ENCODE assay signal across 12 cellular contexts in the genomic region with DNA sequence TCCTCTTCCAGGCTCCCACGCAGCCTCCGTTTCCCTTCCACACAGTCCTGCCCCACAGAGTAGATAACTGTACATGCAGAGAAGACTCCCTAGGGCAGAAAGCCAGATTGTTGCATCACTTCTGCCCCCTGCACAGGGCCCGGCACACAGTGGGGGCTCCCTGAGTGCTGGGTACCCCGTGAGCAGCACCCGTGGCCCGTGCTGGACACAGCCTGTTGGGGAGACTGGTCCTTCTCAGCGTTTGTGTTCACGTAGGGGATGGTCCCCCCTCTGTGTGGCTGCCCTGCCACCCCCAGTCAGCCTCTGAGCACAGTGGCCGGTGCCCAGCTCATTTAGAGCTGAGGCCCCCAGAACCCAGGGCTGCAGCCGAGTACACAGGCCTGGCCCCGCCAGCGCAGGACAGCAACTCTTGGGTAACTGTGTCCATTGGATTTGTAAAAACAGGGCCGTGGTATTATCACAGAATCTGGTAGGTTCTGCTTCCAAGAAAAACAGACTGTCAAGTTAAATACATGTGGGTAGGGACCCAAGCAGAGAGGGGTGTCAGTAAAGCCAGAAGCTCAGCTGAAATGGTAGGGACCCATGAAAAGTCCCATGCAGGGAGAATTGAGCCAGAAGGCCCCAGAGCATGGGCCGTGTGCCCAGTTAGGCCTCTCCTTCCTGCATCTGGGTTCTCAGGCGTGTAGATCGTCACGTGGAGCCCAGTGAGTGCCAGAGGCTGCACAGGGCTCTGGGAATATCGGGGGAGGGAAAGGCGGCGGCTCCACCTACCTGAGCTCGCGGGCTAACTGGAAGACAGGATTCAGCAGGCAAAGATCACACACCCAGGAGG.
DNase-seq lines count a peak whose midpoint lies in the region; ATAC-seq, FAIRE-seq and TF ChIP-seq lines count a peak whose summit lies in the region.
"Had no signal": no experiment of that assay in that cellular context is flagged by ENCODE, and none has a peak within 500 bp of the region (broad histone marks: within the 10 kb centered on the region; RNA-seq: fewer than 3 reads in every experiment).

No MANE protein-coding gene starts in this region.

- no peak for DNase-seq in RWPE2 (ENCODE audit: low spot score)
- DNase-seq in foreskin keratinocyte: peak; percentile 75 to 84
- no peak for DNase-seq in omental fat pad (ENCODE audit: low spot score)
- no peak for DNase-seq in SJCRH30
- no peak for DNase-seq in NCI-H524 treated with DMSO at 0.1 percent for 48 hours (lab: John Stamatoyannopoulos, UW)
- DNase-seq in D721Med (ENCODE audit: insufficient read length, low spot score): no peak
- DNase-seq: activated B cell treated with CpG ODN at 0.5 μM for 24 hours, AML-193, brain microvascular endothelial cell, NCI-H2081 had no signal

- TF ChIP-seq CTCF in C4-2B (conservative IDR thresholded peaks at IDR 0.05) (no peak), RWPE2 (IDR thresholded peaks at IDR 0.05; ENCODE audit: poor library complexity, severe bottlenecking) (no peak), foreskin keratinocyte (conservative IDR thresholded peaks at IDR 0.05) (no peak), omental fat pad (IDR thresholded peaks at IDR 0.05) (no peak), D721Med (IDR thresholded peaks at IDR 0.05; ENCODE audit: insufficient read depth, missing control alignments) (no peak)

- ATAC-seq in RWPE2 (ENCODE audit: low read depth) (peak; percentile 86), foreskin keratinocyte (peak; percentile 93), omental fat pad (ENCODE audit: low FRiP score) (peak; percentile 84), HG03095 (IDR thresholded peaks at IDR 0.05; ENCODE audit: unreplicated experiment) (no peak)

- H3K27me3 ChIP-seq in RWPE2 (ENCODE audit: insufficient read depth, poor library complexity, severe bottlenecking): no peaks in the 10 kb centered on the region
- H3K27me3 ChIP-seq in foreskin keratinocyte: no peaks in the 10 kb centered on the region
- H3K27me3 ChIP-seq in SJCRH30: no peaks in the 10 kb centered on the region
- H3K27me3 ChIP-seq: brain microvascular endothelial cell had no signal

- no peak for FAIRE-seq in D721Med (lab: Jason Lieb, UNC)

- H3K27ac ChIP-seq in C4-2B: peak overlapping the region; percentile 30
- no peak overlapping the region for H3K27ac ChIP-seq in RWPE2 (ENCODE audit: poor library complexity, severe bottlenecking)
- no peak overlapping the region for H3K27ac ChIP-seq in foreskin keratinocyte
- H3K27ac ChIP-seq in SJCRH30: no peak overlapping the region
- H3K27ac ChIP-seq: brain microvascular endothelial cell had no signal

- H3K4me3 ChIP-seq in RWPE2 (ENCODE audit: severe bottlenecking): no peak overlapping the region
- H3K4me3 ChIP-seq in SJCRH30: no peak overlapping the region

- no peaks in the 10 kb centered on the region for H3K9me3 ChIP-seq in RWPE2 (ENCODE audit: severe bottlenecking)
- H3K9me3 ChIP-seq in SJCRH30 (replicated peaks): no peaks in the 10 kb centered on the region

- H3K36me3 ChIP-seq in RWPE2 (ENCODE audit: low read depth): no peaks in the 10 kb centered on the region
- H3K36me3 ChIP-seq in SJCRH30: no peaks in the 10 kb centered on the region
- H3K36me3 ChIP-seq: brain microvascular endothelial cell had no signal

- peaks cover 11% of the 10 kb centered on the region for H3K4me1 ChIP-seq in RWPE2 (ENCODE audit: insufficient read depth, poor library complexity, severe bottlenecking)
- no peaks in the 10 kb centered on the region for H3K4me1 ChIP-seq in foreskin keratinocyte
- H3K4me1 ChIP-seq in SJCRH30: peaks cover 4% of the 10 kb centered on the region; the same call in 1 of the 2 replicates

Comparison
In these comparisons a context has a peak if more than half of its experiments do, and no peak if none do; other contexts are left out.
1. DNase-seq: peak in foreskin keratinocyte (2 of 2); none in RWPE2 (single experiment), omental fat pad (single experiment), SJCRH30 (0 of 2), NCI-H524 treated with DMSO at 0.1 percent for 48 hours (single experiment) and D721Med (single experiment).